In genomic region chr9:135217836-135218235, GRCh38 we compare ENCODE assay signal across 17 cellular contexts.
"Had no signal": no experiment of that assay in that cellular context is flagged by ENCODE, and none has a peak within 500 bp of the region (broad histone marks: within the 10 kb centered on the region; RNA-seq: fewer than 3 reads in every experiment).

No MANE protein-coding gene starts in this region.

- ATAC-seq: activated T-helper 17 cell treated with anti-CD3 and anti-CD28 coated beads, Interleukin-2, amount 50 U/mL, for 72 hours; left colon had no signal

- H3K27ac Mint-ChIP-seq: activated T-helper 17 cell treated with anti-CD3 and anti-CD28 coated beads, Interleukin-2, amount 50 U/mL, for 72 hours had no signal

- H3K36me3 ChIP-seq: ascending aorta, esophagus squamous epithelium, neutrophil, transverse colon had no signal

- H3K9me3 ChIP-seq: ascending aorta, esophagus squamous epithelium, neutrophil, SK-N-SH, transverse colon had no signal

- H3K4me3 ChIP-seq: ascending aorta, esophagus squamous epithelium, transverse colon had no signal

- H3K4me1 ChIP-seq: ascending aorta, transverse colon had no signal

- H3K4me1 Mint-ChIP-seq: activated T-helper 17 cell treated with anti-CD3 and anti-CD28 coated beads, Interleukin-2, amount 50 U/mL, for 72 hours had no signal

- H3K9me3 Mint-ChIP-seq: activated T-helper 17 cell treated with anti-CD3 and anti-CD28 coated beads, Interleukin-2, amount 50 U/mL, for 72 hours had no signal

- DNase-seq: activated CD4-positive, alpha-beta T cell treated with anti-CD3 and anti-CD28 coated beads for 1 hour; activated CD4-positive, alpha-beta T cell treated with anti-CD3 and anti-CD28 coated beads, Interleukin-2, amount 50 U/mL, for 4 hours; activated naive CD4-positive, alpha-beta T cell treated with Interleukin-2 at 50 U/mL for 16 hours; activated T-cell treated with anti-CD3 and anti-CD28 coated beads for 4 hours; esophagus squamous epithelium; left colon; small intestine; stimulated activated CD4-positive, alpha-beta T cell treated with anti-CD3 and anti-CD28 coated beads, Interleukin-4, amount 100 ng/mL, for 4 hours; stimulated activated CD8-positive, alpha-beta memory T cell treated with anti-CD3 and anti-CD28 coated beads, Interleukin-4, amount 100 ng/mL, for 48 hours; stimulated activated naive CD4-positive, alpha-beta T cell treated with Interleukin-2 at 50 U/mL for 16 hours; T-helper 1 cell; T1000; transverse colon had no signal

- H3K27ac ChIP-seq: ascending aorta, esophagus squamous epithelium, neutrophil, transverse colon had no signal

- H3K4me3 Mint-ChIP-seq: activated T-helper 17 cell treated with anti-CD3 and anti-CD28 coated beads, Interleukin-2, amount 50 U/mL, for 72 hours had no signal
